Comparison of ENCODE assay signal across 18 cellular contexts in genomic region chr6:36691612-36692011, GRCh38. TPM values are rescaled to one million over a fixed set of nuclear protein-coding genes. Genes with fewer than 3 reads are reported as not detected.
DNase-seq lines count a peak whose midpoint lies in the region; ATAC-seq and TF ChIP-seq lines count a peak whose summit lies in the region.
"Had no signal": no experiment of that assay in that cellular context is flagged by ENCODE, and none has a peak within 500 bp of the region (broad histone marks: within the 10 kb centered on the region; RNA-seq: fewer than 3 reads in every experiment).

No MANE protein-coding gene starts in this region.

- peaks cover 3% of the 10 kb centered on the region for H3K9me3 Mint-ChIP-seq in MCF 10A (ENCODE audit: unreplicated experiment)
- no peaks in the 10 kb centered on the region for H3K9me3 Mint-ChIP-seq in activated T-helper 17 cell treated with anti-CD3 and anti-CD28 coated beads, Interleukin-2, amount 50 U/mL, for 72 hours
- peaks cover 5 to 8% of the 10 kb centered on the region in 2 donors for H3K9me3 Mint-ChIP-seq in stimulated activated naive B cell treated with anti-CD40 and anti-IgM and Interleukin-4, amounts not matched to agents 10 μg/mL and 1 μg/mL and 100 μg/mL, for 72 hours

- DNase-seq in MCF 10A (ENCODE audit: unreplicated experiment), result no peak
- no peak for DNase-seq in breast epithelium (ENCODE audit: low spot score in 2 of 2)
- DNase-seq in stimulated activated naive B cell treated with anti-CD40 and anti-IgM and Interleukin-4, amounts not matched to agents 10 μg/mL and 1 μg/mL and 100 μg/mL, for 72 hours, result no peak
- no peak for DNase-seq in HK-2 (ENCODE audit: unreplicated experiment)
- DNase-seq: activated T-cell treated with anti-CD3 and anti-CD28 coated beads for 4 hours, HCEC 1CT, NCI-H1105 treated with DMSO at 0.1 percent for 48 hours, NCI-H2107, NCI-H510A treated with DMSO at 0.1 percent for 48 hours, nephron progenitor cell, right lobe of liver, thyroid gland had no signal

- ATAC-seq in HG03432 (IDR thresholded peaks at IDR 0.05; ENCODE audit: unreplicated experiment) (peak; percentile 3), GM18909 (IDR thresholded peaks at IDR 0.05; ENCODE audit: poor library complexity, unreplicated experiment) (no peak)
- peak; percentile 34 for ATAC-seq in activated T-helper 17 cell treated with anti-CD3 and anti-CD28 coated beads, Interleukin-2, amount 50 U/mL, for 72 hours (replicated peaks)
- ATAC-seq in stimulated activated naive B cell treated with anti-CD40 and anti-IgM and Interleukin-4, amounts not matched to agents 10 μg/mL and 1 μg/mL and 100 μg/mL, for 72 hours (replicated peaks), result no peak

- POLR2A ChIA-PET in MCF 10A (lab: Yijun Ruan, JAX), result no interaction called here

- no peaks in the 10 kb centered on the region for H3K27me3 Mint-ChIP-seq in MCF 10A (ENCODE audit: insufficient read depth, unreplicated experiment)
- H3K27me3 Mint-ChIP-seq in activated T-helper 17 cell treated with anti-CD3 and anti-CD28 coated beads, Interleukin-2, amount 50 U/mL, for 72 hours, result no peaks in the 10 kb centered on the region
- no peaks in the 10 kb centered on the region for H3K27me3 Mint-ChIP-seq in stimulated activated naive B cell treated with anti-CD40 and anti-IgM and Interleukin-4, amounts not matched to agents 10 μg/mL and 1 μg/mL and 100 μg/mL, for 72 hours
- H3K27me3 Mint-ChIP-seq: activated CD4-positive, alpha-beta T cell treated with anti-CD3 and anti-CD28 coated beads for 36 hours; brain had no signal

- H3K4me3 Mint-ChIP-seq in MCF 10A (ENCODE audit: unreplicated experiment), result no peak overlapping the region
- H3K4me3 Mint-ChIP-seq in activated T-helper 17 cell treated with anti-CD3 and anti-CD28 coated beads, Interleukin-2, amount 50 U/mL, for 72 hours, result peak overlapping the region; percentile 25
- no peak overlapping the region for H3K4me3 Mint-ChIP-seq in stimulated activated naive B cell treated with anti-CD40 and anti-IgM and Interleukin-4, amounts not matched to agents 10 μg/mL and 1 μg/mL and 100 μg/mL, for 72 hours
- H3K4me3 Mint-ChIP-seq: activated CD4-positive, alpha-beta T cell treated with anti-CD3 and anti-CD28 coated beads for 36 hours; brain; nephron progenitor cell had no signal

- CTCF ChIA-PET in MCF 10A (lab: Yijun Ruan, JAX), result interaction anchor here (0.6 to 2.5 kb wide), 2 partner anchors 65 to 68 kb away, joined by 4 to 12 read pairs; no protein-coding TSS in a partner anchor

- H3K27ac Mint-ChIP-seq in MCF 10A (ENCODE audit: low read depth, unreplicated experiment), result peak overlapping the region; percentile 36
- peak overlapping the region; percentile 72 for H3K27ac Mint-ChIP-seq in activated T-helper 17 cell treated with anti-CD3 and anti-CD28 coated beads, Interleukin-2, amount 50 U/mL, for 72 hours
- H3K27ac Mint-ChIP-seq in stimulated activated naive B cell treated with anti-CD40 and anti-IgM and Interleukin-4, amounts not matched to agents 10 μg/mL and 1 μg/mL and 100 μg/mL, for 72 hours, result peak overlapping the region; percentile 92
- H3K27ac Mint-ChIP-seq: brain, nephron progenitor cell had no signal

- H3K36me3 Mint-ChIP-seq in MCF 10A (ENCODE audit: insufficient read depth, unreplicated experiment), result peaks cover 29% of the 10 kb centered on the region
- H3K36me3 Mint-ChIP-seq in activated T-helper 17 cell treated with anti-CD3 and anti-CD28 coated beads, Interleukin-2, amount 50 U/mL, for 72 hours (ENCODE audit: low read depth), result peaks cover 11% of the 10 kb centered on the region
- H3K36me3 Mint-ChIP-seq in stimulated activated naive B cell treated with anti-CD40 and anti-IgM and Interleukin-4, amounts not matched to agents 10 μg/mL and 1 μg/mL and 100 μg/mL, for 72 hours, result peaks cover 14 to 29% of the 10 kb centered on the region in 2 donors

- no peaks in the 10 kb centered on the region for H3K36me3 ChIP-seq in breast epithelium

- H3K4me1 ChIP-seq in breast epithelium, result no peaks in the 10 kb centered on the region
- H3K4me1 ChIP-seq: right lobe of liver had no signal

- H3K4me3 ChIP-seq in breast epithelium, result no peak overlapping the region
- H3K4me3 ChIP-seq: right lobe of liver, thyroid gland had no signal

- no peaks in the 10 kb centered on the region for H3K9me3 ChIP-seq in breast epithelium
- H3K9me3 ChIP-seq: right lobe of liver, thyroid gland had no signal

- H3K27ac ChIP-seq in breast epithelium, result no peak overlapping the region
- H3K27ac ChIP-seq: right lobe of liver, thyroid gland had no signal

- no peaks in the 10 kb centered on the region for H3K27me3 ChIP-seq in breast epithelium
- H3K27me3 ChIP-seq: right lobe of liver, thyroid gland had no signal

- no peak for TF ChIP-seq POLR2A in breast epithelium (IDR thresholded peaks at IDR 0.05)

- BruUV-seq in MCF 10A (replicated peaks; lab: Mats Ljungman, UMichigan), result no TSS peak

- peaks cover 25% of the 10 kb centered on the region for H3K4me1 Mint-ChIP-seq in MCF 10A (ENCODE audit: insufficient read depth, unreplicated experiment)
- peaks cover 33% of the 10 kb centered on the region for H3K4me1 Mint-ChIP-seq in activated T-helper 17 cell treated with anti-CD3 and anti-CD28 coated beads, Interleukin-2, amount 50 U/mL, for 72 hours
- peaks cover 56 to 87% of the 10 kb centered on the region in 2 donors for H3K4me1 Mint-ChIP-seq in stimulated activated naive B cell treated with anti-CD40 and anti-IgM and Interleukin-4, amounts not matched to agents 10 μg/mL and 1 μg/mL and 100 μg/mL, for 72 hours
- H3K4me1 Mint-ChIP-seq: brain had no signal

- intact Hi-C loops in MCF 10A (cut with micrococcal nuclease), result no loop called here
- intact Hi-C loops in breast epithelium (cut with DNase I; ENCODE audit: low total_unique reads), result no loop called here

- TF ChIP-seq CTCF in MCF 10A (IDR thresholded peaks at IDR 0.05; ENCODE audit: unreplicated experiment) (no peak), breast epithelium (IDR thresholded peaks at IDR 0.05) (no peak)

RNA-seq across cellular contexts. Expression of gene RAB44, which starts 6.0 kb away (rescaled TPM):
- total RNA-seq in MCF 10A (2022) (0.09 TPM in 1 of 2 replicates, not detected in the other), breast epithelium (1 to 10 TPM in 1 of 3 donors, under 1 TPM in 2; under 0.01 to 1.9 (median 0.29) TPM)
- under 1 TPM; 0.11 to 0.32 TPM for total RNA-seq in activated T-helper 17 cell treated with anti-CD3 and anti-CD28 coated beads, Interleukin-2, amount 50 U/mL, for 72 hours
- total RNA-seq: LHCN-M2 had no signal

RNA-seq across cellular contexts. Expression of gene CDKN1A, which starts 13.1 kb away (rescaled TPM):
- total RNA-seq in MCF 10A (2022), result 407 and 489 TPM in 2 replicates
- 100 to 1,000 TPM; 125 to 144 (median 143) TPM for total RNA-seq in breast epithelium
- 100 to 1,000 TPM; 149 to 164 TPM for total RNA-seq in activated T-helper 17 cell treated with anti-CD3 and anti-CD28 coated beads, Interleukin-2, amount 50 U/mL, for 72 hours

Comparison
In these comparisons a context has a peak if more than half of its experiments do, and no peak if none do; other contexts are left out.
1. H3K27ac Mint-ChIP-seq: peak in every context shown above with its lines; median percentile 92 in stimulated activated naive B cell treated with anti-CD40 and anti-IgM and Interleukin-4, amounts not matched to agents 10 μg/mL and 1 μg/mL and 100 μg/mL, for 72 hours; 72 in activated T-helper 17 cell treated with anti-CD3 and anti-CD28 coated beads, Interleukin-2, amount 50 U/mL, for 72 hours; 36 in MCF 10A.
2. ATAC-seq: peak in HG03432 (single experiment) and activated T-helper 17 cell treated with anti-CD3 and anti-CD28 coated beads, Interleukin-2, amount 50 U/mL, for 72 hours (single experiment); none in stimulated activated naive B cell treated with anti-CD40 and anti-IgM and Interleukin-4, amounts not matched to agents 10 μg/mL and 1 μg/mL and 100 μg/mL, for 72 hours (0 of 2) and GM18909 (single experiment).